12 cellular contexts compared by ENCODE assay signal in genomic region chr19:8849232-8849631, GRCh38. TPM values are rescaled to one million over a fixed set of nuclear protein-coding genes. Genes with fewer than 3 reads are reported as not detected.
"Had no signal": no experiment of that assay in that cellular context is flagged by ENCODE, and none has a peak within 500 bp of the region (broad histone marks: within the 10 kb centered on the region; RNA-seq: fewer than 3 reads in every experiment).

No MANE protein-coding gene starts in this region.

- H3K27ac Mint-ChIP-seq: GM23338, H9, HFFc6 had no signal

- H2AFZ ChIP-seq: GM23338 had no signal

- DNase-seq: H9, HCEC 1CT, HFFc6, IMR-90, KBM-7 had no signal

- H3K4me2 ChIP-seq: GM23338, KMS-11 had no signal

- H3K4me3 Mint-ChIP-seq: GM23338, H9, HFFc6 had no signal

- H3K4me1 Mint-ChIP-seq: GM23338, H9 had no signal

- H3K4me3 ChIP-seq: GM23338 had no signal

- H3K27ac ChIP-seq: HL-60, KMS-11 had no signal

- FAIRE-seq: H1, H54, HepG2 had no signal

- ATAC-seq: GM23338, HepG2 had no signal

- H3K9ac ChIP-seq: KMS-11 had no signal

RNA-seq across cellular contexts. Expression of gene MBD3L1, which starts 17.1 kb away (rescaled TPM):
- total RNA-seq: GM23338, H1, H9, HepG2, HFFc6, HT1080, IMR-90 had no signal
- polyA plus RNA-seq: GM23338, H1, HepG2, IMR-90 had no signal
